In the genomic region with DNA sequence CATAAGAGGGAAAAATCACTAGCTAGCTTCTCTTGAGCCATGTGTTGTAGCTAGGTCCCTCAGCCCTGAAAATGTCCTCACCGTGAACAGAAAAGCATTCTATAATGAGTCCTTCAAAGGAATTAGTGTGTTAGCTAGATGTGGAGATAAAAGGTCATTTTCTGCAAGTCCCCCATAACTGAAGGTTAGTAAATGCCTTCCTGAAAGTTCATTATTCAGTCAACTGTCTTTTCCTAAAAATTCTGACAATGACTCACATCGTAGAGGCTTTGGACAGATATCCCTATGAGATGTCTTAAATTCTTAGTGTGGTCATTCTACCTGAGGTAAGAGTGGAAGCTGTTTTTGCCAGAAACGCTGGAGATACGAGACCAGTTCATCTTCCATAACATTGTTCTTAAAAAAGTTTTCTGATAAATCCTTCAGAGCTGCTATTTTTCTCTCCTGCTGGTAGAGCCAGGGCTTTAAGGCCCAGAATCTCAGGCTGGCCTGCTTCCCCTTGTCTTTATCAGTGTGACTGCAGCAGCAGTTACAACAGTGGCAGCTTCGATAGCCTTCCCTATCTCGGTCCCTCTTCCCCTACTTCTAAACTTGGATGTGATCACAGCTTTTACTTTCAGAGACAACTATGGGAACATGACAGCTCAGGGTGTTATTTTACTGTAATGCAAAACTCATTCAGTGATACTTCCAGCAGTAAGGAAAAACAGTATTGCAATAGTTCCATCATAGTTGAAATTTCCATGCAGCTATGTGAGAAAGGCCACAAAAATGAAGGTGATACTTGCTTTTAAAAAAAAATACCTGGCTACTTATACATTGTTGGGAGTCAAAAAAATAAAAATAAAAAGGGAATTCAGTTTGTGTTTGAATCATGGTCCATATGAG, we compare ENCODE assay signal across 1 cellular context.
TF ChIP-seq lines count a peak whose summit lies in the region.

No MANE protein-coding gene starts in this region.

TF ChIP-seq in K562, 482 proteins besides CTCF, POLR2A, EP300 and RAD21 (continued from another document and continues in another):
- TF ChIP-seq ZMIZ1 (IDR thresholded peaks at IDR 0.05; ENCODE audit: low read depth in 2 of 2, low read length in 2 of 2) (peak in 1 of 2 experiments; percentile 99; a peak in 2 of 4 replicates), ZZZ3 (IDR thresholded peaks at IDR 0.05) (0 out of 2 replicates have a peak, but pooled peaks have one; percentile 36), ZNF778 (CRISPR knock-in tag; IDR thresholded peaks at IDR 0.05) (no peak), TAF1 (IDR thresholded peaks at IDR 0.05; ENCODE audit: control insufficient read depth, extremely low read depth, insufficient read depth, low read length, severe bottlenecking) (peak; percentile 89), RCOR1 (IDR thresholded peaks at IDR 0.05; ENCODE audit: borderline replicate concordance in 1 of 2, low read depth in 2 of 2, low read length in 2 of 2) (peak; percentile 93 to 99), ATF1 (CRISPR knock-in tag; IDR thresholded peaks at IDR 0.05) (no peak), ATF1 (tag; IDR thresholded peaks at IDR 0.05) (peak; percentile 69), ZNF644 (tag; IDR thresholded peaks at IDR 0.05; ENCODE audit: low read depth) (peak; percentile 95), ZNF253 (CRISPR knock-in tag; conservative IDR thresholded peaks at IDR 0.05) (no peak), PRMT5 (CRISPR knock-in tag; IDR thresholded peaks at IDR 0.05) (no peak), CHD1 (IDR thresholded peaks at IDR 0.05; ENCODE audit: low read length) (peak; percentile 39), GTF2E2 (tag; IDR thresholded peaks at IDR 0.05) (no peak), RBM34 (IDR thresholded peaks at IDR 0.05; ENCODE audit: borderline replicate concordance, insufficient read depth, low read length) (no peak), HDGF (IDR thresholded peaks at IDR 0.05) (no peak), E2F4 (CRISPR knock-in tag; IDR thresholded peaks at IDR 0.05; ENCODE audit: low read depth) (no peak), ZC3H11A (IDR thresholded peaks at IDR 0.05; ENCODE audit: low read depth, low read length) (peak; percentile 91), CREM (IDR thresholded peaks at IDR 0.05; ENCODE audit: low read depth) (peak; percentile 91), ETV5 (CRISPR knock-in tag; IDR thresholded peaks at IDR 0.05; ENCODE audit: low read depth) (peak; percentile 98), U2AF2 (optimal IDR thresholded peaks at IDR 0.05; ENCODE audit: low read depth, low read length) (no peak), NFATC3 (IDR thresholded peaks at IDR 0.05) (no peak), GABPB2 (CRISPR knock-in tag; conservative IDR thresholded peaks at IDR 0.05) (no peak), KDM2B (CRISPR knock-in tag; IDR thresholded peaks at IDR 0.05) (no peak; the same call in 1 of the 2 replicates), ARHGAP35 (IDR thresholded peaks at IDR 0.05; ENCODE audit: partially characterized antibody) (no peak), COPS2 (conservative IDR thresholded peaks at IDR 0.05) (no peak), MEF2A (IDR thresholded peaks at IDR 0.05; ENCODE audit: control insufficient read depth, low read depth, low read length) (peak; percentile 94), DPF2 (IDR thresholded peaks at IDR 0.05) (peak; percentile 100), KLF10 (CRISPR knock-in tag; IDR thresholded peaks at IDR 0.05) (no peak), ZNF124 (CRISPR knock-in tag; IDR thresholded peaks at IDR 0.05) (no peak), DACH1 (IDR thresholded peaks at IDR 0.05; ENCODE audit: partially characterized antibody) (no peak), TFAM (CRISPR knock-in tag; conservative IDR thresholded peaks at IDR 0.05) (no peak), STAT5B (CRISPR knock-in tag; IDR thresholded peaks at IDR 0.05) (no peak), SETDB1 (IDR thresholded peaks at IDR 0.05; ENCODE audit: low read length) (no peak), ZNF551 (CRISPR knock-in tag; IDR thresholded peaks at IDR 0.05) (peak; percentile 69; the same call in 1 of the 2 replicates), ZNF239 (CRISPR knock-in tag; IDR thresholded peaks at IDR 0.05) (no peak; the same call in 1 of the 2 replicates), ZSCAN29 (IDR thresholded peaks at IDR 0.05) (no peak), ETV1 (tag; conservative IDR thresholded peaks at IDR 0.05; ENCODE audit: low read depth) (peak; percentile 96), ZNF444 (CRISPR knock-in tag; IDR thresholded peaks at IDR 0.05) (no peak), DMBX1 (CRISPR knock-in tag; IDR thresholded peaks at IDR 0.05; ENCODE audit: borderline replicate concordance) (peak; percentile 92), ID3 (CRISPR knock-in tag; IDR thresholded peaks at IDR 0.05) (no peak), ID3 (tag; IDR thresholded peaks at IDR 0.05) (peak; percentile 89), MCM7 (IDR thresholded peaks at IDR 0.05) (no peak), MEIS2 (IDR thresholded peaks at IDR 0.05; ENCODE audit: partially characterized antibody) (peak; percentile 85), ARID1B (IDR thresholded peaks at IDR 0.05) (peak; percentile 100), FOXA1 (IDR thresholded peaks at IDR 0.05; ENCODE audit: borderline replicate concordance) (no peak), NRF1 (conservative IDR thresholded peaks at IDR 0.05 in 1 of 2, IDR thresholded peaks at IDR 0.05 in 1 of 2) (peak in 1 of 2 experiments; percentile 36; a peak in 1 of 4 replicates), ZNF77 (CRISPR knock-in tag; IDR thresholded peaks at IDR 0.05) (no peak), NFRKB (IDR thresholded peaks at IDR 0.05; ENCODE audit: low read depth) (peak; percentile 91), FOSL1 (tag; conservative IDR thresholded peaks at IDR 0.05) (peak; percentile 91), POU5F1 (IDR thresholded peaks at IDR 0.05; ENCODE audit: borderline replicate concordance, low read depth, low read length, partially characterized antibody) (no peak)
- TF ChIP-seq, protein P1, sequence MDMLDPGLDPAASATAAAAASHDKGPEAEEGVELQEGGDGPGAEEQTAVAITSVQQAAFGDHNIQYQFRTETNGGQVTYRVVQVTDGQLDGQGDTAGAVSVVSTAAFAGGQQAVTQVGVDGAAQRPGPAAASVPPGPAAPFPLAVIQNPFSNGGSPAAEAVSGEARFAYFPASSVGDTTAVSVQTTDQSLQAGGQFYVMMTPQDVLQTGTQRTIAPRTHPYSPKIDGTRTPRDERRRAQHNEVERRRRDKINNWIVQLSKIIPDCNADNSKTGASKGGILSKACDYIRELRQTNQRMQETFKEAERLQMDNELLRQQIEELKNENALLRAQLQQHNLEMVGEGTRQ (CRISPR knock-in tag; IDR thresholded peaks at IDR 0.05) = no peak
- TF ChIP-seq, protein P2, sequence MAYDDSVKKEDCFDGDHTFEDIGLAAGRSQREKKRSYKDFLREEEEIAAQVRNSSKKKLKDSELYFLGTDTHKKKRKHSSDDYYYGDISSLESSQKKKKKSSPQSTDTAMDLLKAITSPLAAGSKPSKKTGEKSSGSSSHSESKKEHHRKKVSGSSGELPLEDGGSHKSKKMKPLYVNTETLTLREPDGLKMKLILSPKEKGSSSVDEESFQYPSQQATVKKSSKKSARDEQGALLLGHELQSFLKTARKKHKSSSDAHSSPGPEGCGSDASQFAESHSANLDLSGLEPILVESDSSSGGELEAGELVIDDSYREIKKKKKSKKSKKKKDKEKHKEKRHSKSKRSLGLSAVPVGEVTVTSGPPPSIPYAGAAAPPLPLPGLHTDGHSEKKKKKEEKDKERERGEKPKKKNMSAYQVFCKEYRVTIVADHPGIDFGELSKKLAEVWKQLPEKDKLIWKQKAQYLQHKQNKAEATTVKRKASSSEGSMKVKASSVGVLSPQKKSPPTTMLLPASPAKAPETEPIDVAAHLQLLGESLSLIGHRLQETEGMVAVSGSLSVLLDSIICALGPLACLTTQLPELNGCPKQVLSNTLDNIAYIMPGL (CRISPR knock-in tag; IDR thresholded peaks at IDR 0.05) = no peak
- TF ChIP-seq, protein P3, sequence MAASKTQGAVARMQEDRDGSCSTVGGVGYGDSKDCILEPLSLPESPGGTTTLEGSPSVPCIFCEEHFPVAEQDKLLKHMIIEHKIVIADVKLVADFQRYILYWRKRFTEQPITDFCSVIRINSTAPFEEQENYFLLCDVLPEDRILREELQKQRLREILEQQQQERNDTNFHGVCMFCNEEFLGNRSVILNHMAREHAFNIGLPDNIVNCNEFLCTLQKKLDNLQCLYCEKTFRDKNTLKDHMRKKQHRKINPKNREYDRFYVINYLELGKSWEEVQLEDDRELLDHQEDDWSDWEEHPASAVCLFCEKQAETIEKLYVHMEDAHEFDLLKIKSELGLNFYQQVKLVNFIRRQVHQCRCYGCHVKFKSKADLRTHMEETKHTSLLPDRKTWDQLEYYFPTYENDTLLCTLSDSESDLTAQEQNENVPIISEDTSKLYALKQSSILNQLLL (CRISPR knock-in tag; IDR thresholded peaks at IDR 0.05; ENCODE audit: borderline replicate concordance) = no peak
- TF ChIP-seq, protein P4, sequence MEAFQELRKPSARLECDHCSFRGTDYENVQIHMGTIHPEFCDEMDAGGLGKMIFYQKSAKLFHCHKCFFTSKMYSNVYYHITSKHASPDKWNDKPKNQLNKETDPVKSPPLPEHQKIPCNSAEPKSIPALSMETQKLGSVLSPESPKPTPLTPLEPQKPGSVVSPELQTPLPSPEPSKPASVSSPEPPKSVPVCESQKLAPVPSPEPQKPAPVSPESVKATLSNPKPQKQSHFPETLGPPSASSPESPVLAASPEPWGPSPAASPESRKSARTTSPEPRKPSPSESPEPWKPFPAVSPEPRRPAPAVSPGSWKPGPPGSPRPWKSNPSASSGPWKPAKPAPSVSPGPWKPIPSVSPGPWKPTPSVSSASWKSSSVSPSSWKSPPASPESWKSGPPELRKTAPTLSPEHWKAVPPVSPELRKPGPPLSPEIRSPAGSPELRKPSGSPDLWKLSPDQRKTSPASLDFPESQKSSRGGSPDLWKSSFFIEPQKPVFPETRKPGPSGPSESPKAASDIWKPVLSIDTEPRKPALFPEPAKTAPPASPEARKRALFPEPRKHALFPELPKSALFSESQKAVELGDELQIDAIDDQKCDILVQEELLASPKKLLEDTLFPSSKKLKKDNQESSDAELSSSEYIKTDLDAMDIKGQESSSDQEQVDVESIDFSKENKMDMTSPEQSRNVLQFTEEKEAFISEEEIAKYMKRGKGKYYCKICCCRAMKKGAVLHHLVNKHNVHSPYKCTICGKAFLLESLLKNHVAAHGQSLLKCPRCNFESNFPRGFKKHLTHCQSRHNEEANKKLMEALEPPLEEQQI (IDR thresholded peaks at IDR 0.05) = peak; percentile 98
- TF ChIP-seq, protein P5, sequence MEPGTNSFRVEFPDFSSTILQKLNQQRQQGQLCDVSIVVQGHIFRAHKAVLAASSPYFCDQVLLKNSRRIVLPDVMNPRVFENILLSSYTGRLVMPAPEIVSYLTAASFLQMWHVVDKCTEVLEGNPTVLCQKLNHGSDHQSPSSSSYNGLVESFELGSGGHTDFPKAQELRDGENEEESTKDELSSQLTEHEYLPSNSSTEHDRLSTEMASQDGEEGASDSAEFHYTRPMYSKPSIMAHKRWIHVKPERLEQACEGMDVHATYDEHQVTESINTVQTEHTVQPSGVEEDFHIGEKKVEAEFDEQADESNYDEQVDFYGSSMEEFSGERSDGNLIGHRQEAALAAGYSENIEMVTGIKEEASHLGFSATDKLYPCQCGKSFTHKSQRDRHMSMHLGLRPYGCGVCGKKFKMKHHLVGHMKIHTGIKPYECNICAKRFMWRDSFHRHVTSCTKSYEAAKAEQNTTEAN (CRISPR knock-in tag; IDR thresholded peaks at IDR 0.05) = no peak
- TF ChIP-seq, protein P6, sequence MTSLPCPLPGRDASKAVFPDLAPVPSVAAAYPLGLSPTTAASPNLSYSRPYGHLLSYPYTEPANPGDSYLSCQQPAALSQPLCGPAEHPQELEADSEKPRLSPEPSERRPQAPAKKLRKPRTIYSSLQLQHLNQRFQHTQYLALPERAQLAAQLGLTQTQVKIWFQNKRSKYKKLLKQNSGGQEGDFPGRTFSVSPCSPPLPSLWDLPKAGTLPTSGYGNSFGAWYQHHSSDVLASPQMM (CRISPR knock-in tag; IDR thresholded peaks at IDR 0.05) = no peak
